ENCODE assay signal across 11 cellular contexts in genomic region chr10:17647316-17647715, GRCh38. TPM values are rescaled to one million over a fixed set of nuclear protein-coding genes. Genes with fewer than 3 reads are reported as not detected.
DNase-seq lines count a peak whose midpoint lies in the region; ATAC-seq and TF ChIP-seq lines count a peak whose summit lies in the region.
"Had no signal": no experiment of that assay in that cellular context is flagged by ENCODE, and none has a peak within 500 bp of the region (broad histone marks: within the 10 kb centered on the region; RNA-seq: fewer than 3 reads in every experiment).

No MANE protein-coding gene starts in this region.

- H3K27me3 ChIP-seq in CD4-positive, alpha-beta T cell (ENCODE audit: control insufficient read depth, insufficient read depth, low read length) = no peaks in the 10 kb centered on the region
- H3K27me3 ChIP-seq in SJCRH30 = no peaks in the 10 kb centered on the region
- H3K27me3 ChIP-seq: foreskin keratinocyte had no signal

- H3K27ac Mint-ChIP-seq in CD4-positive, alpha-beta T cell = peak overlapping the region; percentile 84
- H3K27ac Mint-ChIP-seq in activated T-helper 17 cell treated with anti-CD3 and anti-CD28 coated beads, Interleukin-2, amount 50 U/mL, for 72 hours = peak overlapping the region; percentile 99
- peak overlapping the region in 8 of 10 donors; percentile 24 to 90 (median 36) for H3K27ac Mint-ChIP-seq in naive thymus-derived CD8-positive, alpha-beta T cell

- H3K9me3 ChIP-seq in CD4-positive, alpha-beta T cell (ENCODE audit: control insufficient read depth, low read length) = no peaks in the 10 kb centered on the region
- H3K9me3 ChIP-seq in KOPT-K1 (ENCODE audit: insufficient read depth, low read length, poor library complexity, severe bottlenecking) = peaks cover 7% of the 10 kb centered on the region
- no peaks in the 10 kb centered on the region for H3K9me3 ChIP-seq in SJCRH30 (replicated peaks)

- intact Hi-C loops in CD4-positive, alpha-beta T cell (cut with DNase I, micrococcal nuclease) = loop anchor here in 1 of 2 experiments (5.0 to 10.0 kb wide), 2 partner anchors 1007 to 1210 kb away; partner anchors contain the start of genes ARL5B, NSUN6 and PTER

- DNase-seq in CD4-positive, alpha-beta T cell = no peak
- DNase-seq in naive thymus-derived CD8-positive, alpha-beta T cell = no peak
- DNase-seq in SJCRH30 (no peak), amniotic stem cell (lab: John Stamatoyannopoulos, UW) (no peak), DMS114 treated with DMSO at 0.1 percent for 48 hours (lab: John Stamatoyannopoulos, UW; ENCODE audit: unreplicated experiment) (no peak)
- DNase-seq: foreskin keratinocyte, HFFc6, SW 1271 had no signal

- no peak overlapping the region for H3K4me3 ChIP-seq in SJCRH30

- H3K36me3 ChIP-seq in KOPT-K1 (ENCODE audit: insufficient read depth, low read length) (peaks cover 17% of the 10 kb centered on the region; the same call in 1 of the 2 replicates), SJCRH30 (no peaks in the 10 kb centered on the region; the same call in 1 of the 2 replicates)

- peaks cover 4% of the 10 kb centered on the region; the same call in 1 of the 2 replicates for H3K4me1 ChIP-seq in SJCRH30

- TF ChIP-seq CTCF in CD4-positive, alpha-beta T cell (IDR thresholded peaks at IDR 0.05) = no peak

- CTCF ChIA-PET in CD4-positive, alpha-beta T cell (lab: Charles Lee) = interaction anchor here (1.3 kb wide), 1 partner anchor 32 kb away, joined by 3 read pairs; no protein-coding TSS in a partner anchor

- no peak for ATAC-seq in CD4-positive, alpha-beta T cell (ENCODE audit: poor library complexity)
- ATAC-seq in activated T-helper 17 cell treated with anti-CD3 and anti-CD28 coated beads, Interleukin-2, amount 50 U/mL, for 72 hours (replicated peaks) = no peak
- no peak for ATAC-seq in naive thymus-derived CD8-positive, alpha-beta T cell
- no peak for ATAC-seq in GM21381 (IDR thresholded peaks at IDR 0.05; ENCODE audit: unreplicated experiment)
- ATAC-seq: foreskin keratinocyte had no signal

- POLR2A ChIA-PET in CD4-positive, alpha-beta T cell (lab: Charles Lee) = interaction anchor here (0.5 to 3.0 kb wide), 6 partner anchors 8 to 830 kb away, joined by 3 to 12 read pairs (median 3); partner anchors contain the start of gene RSU1
- POLR2A ChIA-PET in naive thymus-derived CD8-positive, alpha-beta T cell (lab: Charles Lee) = no interaction called here

- H3K4me1 Mint-ChIP-seq in CD4-positive, alpha-beta T cell (ENCODE audit: low read depth) = peaks cover 92% of the 10 kb centered on the region
- H3K4me1 Mint-ChIP-seq in activated T-helper 17 cell treated with anti-CD3 and anti-CD28 coated beads, Interleukin-2, amount 50 U/mL, for 72 hours = peaks cover 51% of the 10 kb centered on the region
- H3K4me1 Mint-ChIP-seq in naive thymus-derived CD8-positive, alpha-beta T cell = peaks cover 37 to 88% (median 72%) of the 10 kb centered on the region in 4 donors

- no peaks in the 10 kb centered on the region for H3K27me3 Mint-ChIP-seq in CD4-positive, alpha-beta T cell
- H3K27me3 Mint-ChIP-seq in activated T-helper 17 cell treated with anti-CD3 and anti-CD28 coated beads, Interleukin-2, amount 50 U/mL, for 72 hours = no peaks in the 10 kb centered on the region
- H3K27me3 Mint-ChIP-seq in naive thymus-derived CD8-positive, alpha-beta T cell = no peaks in the 10 kb centered on the region

- H3K27ac ChIP-seq in CD4-positive, alpha-beta T cell (ENCODE audit: low read depth, low read length) = no peak overlapping the region
- H3K27ac ChIP-seq in KOPT-K1 (ENCODE audit: low read depth, low read length, poor library complexity, severe bottlenecking) (peak overlapping the region; percentile 80), SJCRH30 (no peak overlapping the region)
- H3K27ac ChIP-seq: foreskin keratinocyte had no signal

- peak overlapping the region; percentile 57 for H3K4me3 Mint-ChIP-seq in CD4-positive, alpha-beta T cell
- peak overlapping the region; percentile 99 for H3K4me3 Mint-ChIP-seq in activated T-helper 17 cell treated with anti-CD3 and anti-CD28 coated beads, Interleukin-2, amount 50 U/mL, for 72 hours
- H3K4me3 Mint-ChIP-seq in naive thymus-derived CD8-positive, alpha-beta T cell = peak overlapping the region in 7 of 10 donors; percentile 8 to 76 (median 54)
- H3K4me3 Mint-ChIP-seq: HFFc6 had no signal

- peaks cover 57% of the 10 kb centered on the region for H3K36me3 Mint-ChIP-seq in CD4-positive, alpha-beta T cell (ENCODE audit: low read depth)
- H3K36me3 Mint-ChIP-seq in activated T-helper 17 cell treated with anti-CD3 and anti-CD28 coated beads, Interleukin-2, amount 50 U/mL, for 72 hours (ENCODE audit: low read depth) = peaks cover 82% of the 10 kb centered on the region
- peaks cover 13 to 25% (median 16%) of the 10 kb centered on the region in 3 donors for H3K36me3 Mint-ChIP-seq in naive thymus-derived CD8-positive, alpha-beta T cell

- no peaks in the 10 kb centered on the region for H3K9me3 Mint-ChIP-seq in CD4-positive, alpha-beta T cell
- peaks cover 4% of the 10 kb centered on the region for H3K9me3 Mint-ChIP-seq in activated T-helper 17 cell treated with anti-CD3 and anti-CD28 coated beads, Interleukin-2, amount 50 U/mL, for 72 hours
- H3K9me3 Mint-ChIP-seq in naive thymus-derived CD8-positive, alpha-beta T cell = peaks cover 0 to 8% (median 0%) of the 10 kb centered on the region in 9 donors
- H3K9me3 Mint-ChIP-seq: HFFc6 had no signal

RNA-seq across cellular contexts. Expression of gene STAM, which starts 3.4 kb away (rescaled TPM):
- total RNA-seq in CD4-positive, alpha-beta T cell = 10 to 100 TPM; 52.4 to 53.3 TPM
- total RNA-seq in activated T-helper 17 cell treated with anti-CD3 and anti-CD28 coated beads, Interleukin-2, amount 50 U/mL, for 72 hours = 10 to 100 TPM; 27.0 to 35.4 TPM
- 10 to 100 TPM; 19.5 to 23.8 TPM for total RNA-seq in naive thymus-derived CD8-positive, alpha-beta T cell
- 1 to 10 TPM; 5.9 to 8.3 (median 7.4) TPM for polyA plus RNA-seq in naive thymus-derived CD8-positive, alpha-beta T cell
- 26.9 and 27.6 TPM in 2 replicates for total RNA-seq in SJCRH30 (2014; rRNA removed; shearing (Covaris generic))

RNA-seq across cellular contexts. Expression of gene HACD1, which starts 30.1 kb away (rescaled TPM):
- under 1 TPM; 0.75 to 0.77 TPM for total RNA-seq in CD4-positive, alpha-beta T cell
- total RNA-seq in activated T-helper 17 cell treated with anti-CD3 and anti-CD28 coated beads, Interleukin-2, amount 50 U/mL, for 72 hours = 1 to 10 TPM; 1.6 to 3.5 TPM
- total RNA-seq in naive thymus-derived CD8-positive, alpha-beta T cell = 1 to 10 TPM in 1 of 2 experiments, under 1 TPM in 1; 0.63 to 1.4 TPM
- polyA plus RNA-seq in naive thymus-derived CD8-positive, alpha-beta T cell = under 1 TPM; 0.17 to 0.53 (median 0.26) TPM
- 6.8 and 8.7 TPM in 2 replicates for total RNA-seq in SJCRH30 (2014; rRNA removed; shearing (Covaris generic))

Comparison
In these comparisons a context has a peak if more than half of its experiments do, and no peak if none do; other contexts are left out.
1. H3K27ac Mint-ChIP-seq: peak in every context shown above with its lines; median percentile 99 in activated T-helper 17 cell treated with anti-CD3 and anti-CD28 coated beads, Interleukin-2, amount 50 U/mL, for 72 hours; 84 in CD4-positive, alpha-beta T cell; 36 in naive thymus-derived CD8-positive, alpha-beta T cell.